ENCODE assay signal across 8 cellular contexts in genomic region chr3:36991147-36991546, GRCh38. TPM values are rescaled to one million over a fixed set of nuclear protein-coding genes. Genes with fewer than 3 reads are reported as not detected.
DNase-seq lines count a peak whose midpoint lies in the region; TF ChIP-seq lines count a peak whose summit lies in the region.

No MANE protein-coding gene starts in this region.

- H3K4me3 ChIP-seq in brain microvascular endothelial cell (ENCODE audit: low read depth, low read length) (peak overlapping the region; percentile 84), neural cell (ENCODE audit: low read length) (peak overlapping the region; percentile 82)

- H4K20me1 ChIP-seq in neural cell (ENCODE audit: insufficient read depth), result no peaks in the 10 kb centered on the region

- POLR2A ChIA-PET in RWPE1 (lab: Yijun Ruan, JAX; ENCODE audit: low non-redundant PET), result no interaction called here

- TF ChIP-seq CTCF in brain microvascular endothelial cell (IDR thresholded peaks at IDR 0.05; ENCODE audit: low read depth, low read length, missing control alignments) (no peak), neural cell (IDR thresholded peaks at IDR 0.05; ENCODE audit: poor library complexity, severe bottlenecking) (no peak), RWPE1 (conservative IDR thresholded peaks at IDR 0.05; ENCODE audit: low read depth) (no peak)

- no peak for TF ChIP-seq EP300 in neural cell (conservative IDR thresholded peaks at IDR 0.05; ENCODE audit: poor library complexity, severe bottlenecking)

- no peaks in the 10 kb centered on the region for H3K9me2 ChIP-seq in neural cell (ENCODE audit: insufficient read depth, low read length)

- in situ Hi-C loops in brain microvascular endothelial cell (cut with HindIII; ENCODE audit: low pct_ligation_motif_present, low sequenced_read_pairs), result no loop called here

- H3F3A ChIP-seq in neural cell (ENCODE audit: insufficient read depth, low read length, poor library complexity, severe bottlenecking), result no peaks in the 10 kb centered on the region

- no peaks in the 10 kb centered on the region for H3K9me3 ChIP-seq in neural cell (ENCODE audit: low read length)

- DNase-seq in stimulated activated CD4-positive, alpha-beta T cell treated with anti-CD3 and anti-CD28 coated beads, Interleukin-12 subunit alpha, Interleukin-12 subunit beta, amount 100 ng/mL, for 4 hours, result peak; percentile 7
- DNase-seq in stimulated activated CD4-positive, alpha-beta T cell treated with anti-CD3 and anti-CD28 coated beads, Interleukin-4, amount 100 ng/mL, for 1 hour, result no peak
- DNase-seq in brain microvascular endothelial cell (no peak), RWPE1 (ENCODE audit: low spot score) (no peak), midbrain (lab: John Stamatoyannopoulos, UW) (no peak), NK-92 (lab: John Stamatoyannopoulos, UW; ENCODE audit: unreplicated experiment) (no peak), NCI-H2029 treated with DMSO at 0.1 percent for 48 hours (lab: John Stamatoyannopoulos, UW) (no peak)

- H3K36me3 ChIP-seq in brain microvascular endothelial cell (replicated peaks) (peaks cover 10% of the 10 kb centered on the region), neural cell (ENCODE audit: insufficient read depth, low read length) (peaks cover 8% of the 10 kb centered on the region)

- CTCF ChIA-PET in RWPE1 (lab: Yijun Ruan, JAX), result interaction anchor here (0.8 kb wide), 1 partner anchor 81 kb away, joined by 3 read pairs; no protein-coding TSS in a partner anchor

- no peaks in the 10 kb centered on the region for H3K27me3 ChIP-seq in brain microvascular endothelial cell (replicated peaks)
- no peaks in the 10 kb centered on the region for H3K27me3 ChIP-seq in neural cell (ENCODE audit: insufficient read depth, low read depth, low read length)

- no peak overlapping the region for H2AFZ ChIP-seq in neural cell (ENCODE audit: low read depth, low read length)

- peaks cover 57% of the 10 kb centered on the region for H3K79me2 ChIP-seq in neural cell (replicated peaks; ENCODE audit: insufficient read depth, low read length)

- H3K27ac ChIP-seq in brain microvascular endothelial cell, result no peak overlapping the region
- H3K27ac ChIP-seq in neural cell (ENCODE audit: low read length), result peak overlapping the region; percentile 96
- no peak overlapping the region for H3K27ac ChIP-seq in RWPE1

- no peak for TF ChIP-seq RAD21 in neural cell (conservative IDR thresholded peaks at IDR 0.05)

- H3K9ac ChIP-seq in neural cell (ENCODE audit: low read length), result peak overlapping the region; percentile 94

- peak overlapping the region; percentile 82 for H3K4me2 ChIP-seq in neural cell (ENCODE audit: low read length)

TF ChIP-seq in neural cell, 6 proteins besides CTCF, POLR2A, EP300 and RAD21:
- TF ChIP-seq MXI1 (conservative IDR thresholded peaks at IDR 0.05; ENCODE audit: poor library complexity, severe bottlenecking) (no peak), TAF1 (IDR thresholded peaks at IDR 0.05; ENCODE audit: low read depth) (no peak), SMC3 (conservative IDR thresholded peaks at IDR 0.05; ENCODE audit: poor library complexity) (no peak), EZH2 (IDR thresholded peaks at IDR 0.05; ENCODE audit: borderline replicate concordance, insufficient read depth, low read length, poor library complexity, severe bottlenecking) (no peak), POLR2AphosphoS5 (IDR thresholded peaks at IDR 0.05) (no peak), REST (IDR thresholded peaks at IDR 0.05; ENCODE audit: borderline replicate concordance) (no peak)

RNA-seq across cellular contexts. Expression of gene EPM2AIP1, which starts 1.8 kb away (rescaled TPM):
- 38.1 and 41.4 TPM in 2 replicates for polyA plus RNA-seq in neural cell
- polyA minus RNA-seq in neural cell, result 88.2 and 90.3 TPM in 2 replicates

RNA-seq across cellular contexts. Expression of gene MLH1, which starts 2.2 kb away (rescaled TPM):
- 73.7 and 76.1 TPM in 2 replicates for polyA plus RNA-seq in neural cell
- polyA minus RNA-seq in neural cell, result 66.4 and 74.0 TPM in 2 replicates

RNA-seq across cellular contexts. Expression of gene TRANK1, which starts 46.3 kb away (rescaled TPM):
- polyA plus RNA-seq in neural cell, result 11.6 and 15.5 TPM in 2 replicates
- 29.0 and 30.3 TPM in 2 replicates for polyA minus RNA-seq in neural cell
